22 cellular contexts compared by ENCODE assay signal in genomic region chr14:37569729-37570128, GRCh38. TPM values are rescaled to one million over a fixed set of nuclear protein-coding genes. Genes with fewer than 3 reads are reported as not detected.
DNase-seq lines count a peak whose midpoint lies in the region; ATAC-seq, FAIRE-seq and TF ChIP-seq lines count a peak whose summit lies in the region.
"Had no signal": no experiment of that assay in that cellular context is flagged by ENCODE, and none has a peak within 500 bp of the region (broad histone marks: within the 10 kb centered on the region; RNA-seq: fewer than 3 reads in every experiment).

No MANE protein-coding gene starts in this region.

- POLR2A ChIA-PET in HepG2 (lab: Yijun Ruan, JAX), result no interaction called here
- POLR2A ChIA-PET in A673 (lab: Charles Lee; ENCODE audit: low non-redundant PET), result no interaction called here

- CTCF ChIA-PET in HepG2 (lab: Yijun Ruan, JAX; ENCODE audit: low intra/inter-chr PET ratio, low total read pairs), result no interaction called here
- CTCF ChIA-PET in A673 (lab: Charles Lee), result no interaction called here

- BruUV-seq in HepG2 (replicated peaks; lab: Mats Ljungman, UMichigan), result no TSS peak
- no TSS peak for BruUV-seq in A673 (replicated peaks; lab: Mats Ljungman, UMichigan)

- H4K20me1 ChIP-seq in HepG2 (ENCODE audit: insufficient read depth, low read length), result no peaks in the 10 kb centered on the region

- H3K79me2 ChIP-seq in HepG2 (ENCODE audit: insufficient read depth, low read length), result no peaks in the 10 kb centered on the region

- H3K9me3 ChIP-seq in HepG2 (ENCODE audit: low read length) (no peaks in the 10 kb centered on the region), right lobe of liver (no peaks in the 10 kb centered on the region), liver (ENCODE audit: control insufficient read depth in 4 of 4, low read length in 3 of 4) (no peaks in the 10 kb centered on the region), prostate gland (no peaks in the 10 kb centered on the region), breast epithelium (no peaks in the 10 kb centered on the region), A673 (ENCODE audit: low read depth, low read length, poor library complexity, severe bottlenecking) (no peaks in the 10 kb centered on the region)
- H3K9me3 ChIP-seq: A549, Caco-2, HAP-1 had no signal

- no peak for TF ChIP-seq EP300 in HepG2 (IDR thresholded peaks at IDR 0.05; ENCODE audit: low read depth in 2 of 2, low read length in 2 of 2)
- TF ChIP-seq EP300 in HepG2 (CRISPR knock-in tag; IDR thresholded peaks at IDR 0.05; ENCODE audit: borderline replicate concordance), result no peak

- DNase-seq in HepG2 (ENCODE audit: low spot score) (no peak), right lobe of liver (no peak), prostate gland (ENCODE audit: low spot score) (no peak), breast epithelium (ENCODE audit: low spot score in 2 of 2) (no peak), A673 (ENCODE audit: low spot score) (no peak)
- DNase-seq: 8988T; C1 segment of cervical spinal cord; Caco-2; CD4-positive, CD25-positive, alpha-beta regulatory T cell; CD8-positive, alpha-beta T cell; DMS153; DND-41; HFFc6 had no signal

- no peak for TF ChIP-seq RAD21 in HepG2 (CRISPR knock-in tag; IDR thresholded peaks at IDR 0.05)
- no peak for TF ChIP-seq RAD21 in liver (IDR thresholded peaks at IDR 0.05)

- 93% methylated on average over 7 of the region's 7 CpGs for WGBS in HepG2 (ENCODE audit: low lambda C conversion rate)
- 80% methylated on average over 7 of the region's 7 CpGs for WGBS in right lobe of liver (ENCODE audit: insufficient coverage, low coverage, low lambda C conversion rate, missing lambda C conversion rate)
- WGBS in liver, result 88% methylated on average over 7 of the region's 7 CpGs
- WGBS in prostate gland, result 94% methylated on average over 7 of the region's 7 CpGs

- in situ Hi-C loops in HepG2 (cut with HindIII; ENCODE audit: extremely low pct_ligation_motif_present, low pct_unique_long_range_greater_than_20kb), result loop anchor here (5.0 kb wide), 1 partner anchor 317 kb away; no protein-coding TSS in a partner anchor

- intact Hi-C loops in HepG2 (cut with micrococcal nuclease; ENCODE audit: unreplicated experiment) (loop anchor here (5.0 kb wide), 1 partner anchor 102 kb away; no protein-coding TSS in a partner anchor), right lobe of liver (cut with DNase I) (no loop called here), prostate gland (cut with DNase I) (no loop called here), breast epithelium (cut with DNase I; ENCODE audit: low total_unique reads) (no loop called here), A673 (cut with micrococcal nuclease; ENCODE audit: unreplicated experiment) (no loop called here)

- no peaks in the 10 kb centered on the region for H3K36me3 ChIP-seq in HepG2 (replicated peaks in 1 of 2; ENCODE audit: control insufficient read depth in 1 of 2, insufficient read depth in 2 of 2, low read length in 2 of 2)
- H3K36me3 ChIP-seq in right lobe of liver, result no peaks in the 10 kb centered on the region
- no peaks in the 10 kb centered on the region for H3K36me3 ChIP-seq in liver (ENCODE audit: control insufficient read depth in 4 of 4, insufficient read depth in 3 of 4, low read depth in 1 of 4, low read length in 3 of 4)
- H3K36me3 ChIP-seq in prostate gland, result no peaks in the 10 kb centered on the region
- H3K36me3 ChIP-seq in breast epithelium, result no peaks in the 10 kb centered on the region
- no peaks in the 10 kb centered on the region for H3K36me3 ChIP-seq in A673 (ENCODE audit: insufficient read depth, low read length, poor library complexity, severe bottlenecking)
- H3K36me3 ChIP-seq: HAP-1 had no signal

- H3K27me3 ChIP-seq in HepG2 (ENCODE audit: control insufficient read depth in 1 of 2, insufficient read depth in 2 of 2, low read length in 2 of 2) (no peaks in the 10 kb centered on the region), right lobe of liver (no peaks in the 10 kb centered on the region), liver (ENCODE audit: control insufficient read depth in 4 of 4, insufficient read depth in 4 of 4, low read length in 3 of 4) (no peaks in the 10 kb centered on the region), prostate gland (replicated peaks; ENCODE audit: insufficient read depth) (no peaks in the 10 kb centered on the region), breast epithelium (no peaks in the 10 kb centered on the region), A673 (replicated peaks; ENCODE audit: insufficient read depth, low read depth, low read length, poor library complexity) (no peaks in the 10 kb centered on the region)

- H3K9ac ChIP-seq in HepG2 (ENCODE audit: insufficient read depth, low read depth, low read length), result no peak overlapping the region
- no peak overlapping the region for H3K9ac ChIP-seq in liver (ENCODE audit: low read depth in 1 of 2, low read length in 2 of 2)

- TF ChIP-seq CTCF in HepG2 (CRISPR knock-in tag; IDR thresholded peaks at IDR 0.05), result no peak
- TF ChIP-seq CTCF in right lobe of liver (IDR thresholded peaks at IDR 0.05), result no peak
- TF ChIP-seq CTCF in liver (IDR thresholded peaks at IDR 0.05; ENCODE audit: low read depth, low read length, missing input control), result no peak
- no peak for TF ChIP-seq CTCF in prostate gland (IDR thresholded peaks at IDR 0.05)
- TF ChIP-seq CTCF in breast epithelium (IDR thresholded peaks at IDR 0.05), result no peak
- TF ChIP-seq CTCF in A673 (conservative IDR thresholded peaks at IDR 0.05; ENCODE audit: low read depth, low read length), result no peak

- H3K27ac ChIP-seq in HepG2 (ENCODE audit: extremely low read length, insufficient read depth, low read length), result no peak overlapping the region
- no peak overlapping the region for H3K27ac ChIP-seq in right lobe of liver
- no peak overlapping the region for H3K27ac ChIP-seq in liver (ENCODE audit: low read depth in 1 of 2, low read length in 2 of 2)
- peak overlapping the region; percentile 86 to 96 for H3K27ac ChIP-seq in prostate gland
- H3K27ac ChIP-seq in breast epithelium, result no peak overlapping the region
- H3K27ac ChIP-seq in A673 (ENCODE audit: low read depth, low read length, poor library complexity, severe bottlenecking), result no peak overlapping the region
- H3K27ac ChIP-seq: A549 had no signal

- no peak overlapping the region for H3K4me2 ChIP-seq in HepG2 (ENCODE audit: low read depth, low read length)
- H3K4me2 ChIP-seq: A549, GM23338 had no signal

- ATAC-seq in HepG2, result no peak
- ATAC-seq in right lobe of liver, result no peak
- no peak for ATAC-seq in GM19324 (IDR thresholded peaks at IDR 0.05; ENCODE audit: low FRiP score, unreplicated experiment)
- ATAC-seq: A549; CD8-positive, alpha-beta T cell; GM23338 had no signal

- no peak overlapping the region for H2AFZ ChIP-seq in HepG2 (ENCODE audit: low read length)
- H2AFZ ChIP-seq: GM23338 had no signal

- TF ChIP-seq POLR2A in HepG2 (IDR thresholded peaks at IDR 0.05; ENCODE audit: insufficient read depth in 1 of 2, low read depth in 2 of 2, low read length in 2 of 2) (no peak), right lobe of liver (IDR thresholded peaks at IDR 0.05) (no peak), prostate gland (IDR thresholded peaks at IDR 0.05) (no peak), breast epithelium (IDR thresholded peaks at IDR 0.05) (no peak)

- FAIRE-seq in HepG2 (lab: Jason Lieb, UNC), result no peak
- FAIRE-seq: A549, G401.6, GM12892, H54 had no signal

- peaks cover 14% of the 10 kb centered on the region for H3K4me1 ChIP-seq in HepG2 (ENCODE audit: insufficient read depth, low read length)
- peaks cover 0 to 18% (median 3%) of the 10 kb centered on the region in 4 donors for H3K4me1 ChIP-seq in right lobe of liver
- H3K4me1 ChIP-seq in liver (ENCODE audit: control insufficient read depth in 4 of 4, insufficient read depth in 4 of 4, low read length in 3 of 4), result peaks cover 0 to 19% (median 15%) of the 10 kb centered on the region in 4 donors
- peaks cover 3% of the 10 kb centered on the region for H3K4me1 ChIP-seq in prostate gland (replicated peaks)
- H3K4me1 ChIP-seq in breast epithelium, result no peaks in the 10 kb centered on the region
- no peaks in the 10 kb centered on the region for H3K4me1 ChIP-seq in A673 (ENCODE audit: insufficient read depth, low read length, poor library complexity, severe bottlenecking)

- H3K4me3 ChIP-seq in HepG2 (replicated peaks in 1 of 3; ENCODE audit: insufficient read depth in 1 of 3, low read depth in 2 of 3, low read length in 3 of 3), result no peak overlapping the region
- no peak overlapping the region for H3K4me3 ChIP-seq in right lobe of liver
- H3K4me3 ChIP-seq in liver (ENCODE audit: low read depth in 1 of 3, low read length in 3 of 3), result no peak overlapping the region
- H3K4me3 ChIP-seq in prostate gland, result no peak overlapping the region
- H3K4me3 ChIP-seq in breast epithelium, result no peak overlapping the region
- no peak overlapping the region for H3K4me3 ChIP-seq in A673 (ENCODE audit: low read depth, low read length, poor library complexity, severe bottlenecking)
- H3K4me3 ChIP-seq: A549, GM23338, HAP-1 had no signal

RNA-seq across cellular contexts. Expression of gene FOXA1, which starts 25.3 kb away (rescaled TPM):
- total RNA-seq in HepG2 (2016; rRNA removed; fragmentation: Illumina TruSeq; extraction: Trizol) (58.1 and 58.6 TPM in 2 replicates), right lobe of liver (10 to 100 TPM; 29.8 to 35.5 (median 32.5) TPM), liver (10 to 100 TPM in 1 of 2 donors, 1 to 10 TPM in 1; 8.0 to 37.5 TPM), prostate gland (100 to 1,000 TPM; 186 to 656 TPM), breast epithelium (10 to 100 TPM in 2 of 3 donors, under 1 TPM in 1; 0.32 to 80.6 (median 74.4) TPM), A673 (2021) (4.3 and 7.5 TPM in 2 replicates)
- total RNA-seq in HepG2 (2016; cell fraction: cytosol; rRNA removed; fragmentation: Illumina TruSeq; extraction: Trizol; ENCODE audit: low read depth), result 14.5 and 16.1 TPM in 2 replicates
- total RNA-seq in HepG2 (2016; cell fraction: insoluble cytoplasmic fraction; rRNA removed; fragmentation: Illumina TruSeq; extraction: Trizol), result 51.7 and 53.7 TPM in 2 replicates
- total RNA-seq in HepG2 (2016; cell fraction: membrane; rRNA removed; fragmentation: Illumina TruSeq; extraction: Trizol), result 58.2 and 61.8 TPM in 2 replicates
- total RNA-seq in HepG2 (2016; cell fraction: nucleus; rRNA removed; fragmentation: Illumina TruSeq; extraction: Trizol), result 59.1 and 60.1 TPM in 2 replicates
- polyA plus RNA-seq in HepG2 (2011; rRNA removed) (43.4 and 47.6 TPM in 2 replicates), liver (10 to 100 TPM; 13.0 to 19.2 TPM)
- 41.8 and 44.7 TPM in 2 replicates for polyA plus RNA-seq in HepG2 (2011; cell fraction: cytosol; rRNA removed)
- 54.5 and 66.1 TPM in 2 replicates for polyA plus RNA-seq in HepG2 (2011; cell fraction: nucleus; rRNA removed)
- 32.0 and 32.4 TPM in 2 replicates for polyA plus RNA-seq in HepG2 (2012)
- polyA plus RNA-seq in HepG2 (2016; cell fraction: cytosol; fragmentation: Illumina TruSeq; extraction: Trizol; ENCODE audit: low read depth), result 9.3 and 9.9 TPM in 2 replicates
- polyA plus RNA-seq in HepG2 (2016; cell fraction: insoluble cytoplasmic fraction; fragmentation: Illumina TruSeq; extraction: Trizol; ENCODE audit: low read depth), result 93.1 and 102 TPM in 2 replicates
- polyA plus RNA-seq in HepG2 (2016; cell fraction: membrane; fragmentation: Illumina TruSeq; extraction: Trizol; ENCODE audit: low read depth), result 37.3 and 39.0 TPM in 2 replicates
- polyA plus RNA-seq in HepG2 (2016; cell fraction: nucleus; fragmentation: Illumina TruSeq; extraction: Trizol; ENCODE audit: insufficient read depth, low read depth), result 98.8 and 112 TPM in 2 replicates
- polyA minus RNA-seq in HepG2 (2011; rRNA and poly(A)+ RNA removed; ENCODE audit: low replicate concordance), result 4.0 and 60.9 TPM in 2 replicates
- 54.0 and 57.6 TPM in 2 replicates for polyA minus RNA-seq in HepG2 (2011; cell fraction: cytosol; rRNA and poly(A)+ RNA removed)
- polyA minus RNA-seq in HepG2 (2011; cell fraction: nucleus; rRNA and poly(A)+ RNA removed), result 76.0 and 85.0 TPM in 2 replicates
- total RNA-seq: CD8-positive, alpha-beta T cell; GM23338 had no signal
- polyA plus RNA-seq: CD4-positive, CD25-positive, alpha-beta regulatory T cell; GM23338 had no signal

RNA-seq across cellular contexts. Expression of gene TTC6, which starts 25.7 kb away (rescaled TPM):
- total RNA-seq in HepG2 (2016; rRNA removed; fragmentation: Illumina TruSeq; extraction: Trizol), result 13.2 and 27.4 TPM in 2 replicates
- 21.5 and 24.0 TPM in 2 replicates for total RNA-seq in HepG2 (2016; cell fraction: cytosol; rRNA removed; fragmentation: Illumina TruSeq; extraction: Trizol; ENCODE audit: low read depth)
- total RNA-seq in HepG2 (2016; cell fraction: insoluble cytoplasmic fraction; rRNA removed; fragmentation: Illumina TruSeq; extraction: Trizol), result 11.2 and 26.5 TPM in 2 replicates
- total RNA-seq in HepG2 (2016; cell fraction: membrane; rRNA removed; fragmentation: Illumina TruSeq; extraction: Trizol), result 16.2 and 16.4 TPM in 2 replicates
- 87.8 and 88.1 TPM in 2 replicates for total RNA-seq in HepG2 (2016; cell fraction: nucleus; rRNA removed; fragmentation: Illumina TruSeq; extraction: Trizol)
- 8.6 and 9.3 TPM in 2 replicates for polyA plus RNA-seq in HepG2 (2011; rRNA removed)
- polyA plus RNA-seq in HepG2 (2011; cell fraction: cytosol; rRNA removed), result 2.6 and 3.9 TPM in 2 replicates
- polyA plus RNA-seq in HepG2 (2011; cell fraction: nucleus; rRNA removed), result 28.3 and 28.6 TPM in 2 replicates
- 7.9 and 8.5 TPM in 2 replicates for polyA plus RNA-seq in HepG2 (2012)
- 3.5 and 4.5 TPM in 2 replicates for polyA plus RNA-seq in HepG2 (2016; cell fraction: cytosol; fragmentation: Illumina TruSeq; extraction: Trizol; ENCODE audit: low read depth)
- polyA plus RNA-seq in HepG2 (2016; cell fraction: insoluble cytoplasmic fraction; fragmentation: Illumina TruSeq; extraction: Trizol; ENCODE audit: low read depth), result 5.4 and 8.4 TPM in 2 replicates
- 4.9 and 5.2 TPM in 2 replicates for polyA plus RNA-seq in HepG2 (2016; cell fraction: membrane; fragmentation: Illumina TruSeq; extraction: Trizol; ENCODE audit: low read depth)
- 52.2 and 52.8 TPM in 2 replicates for polyA plus RNA-seq in HepG2 (2016; cell fraction: nucleus; fragmentation: Illumina TruSeq; extraction: Trizol; ENCODE audit: insufficient read depth, low read depth)
- 0.61 and 8.5 TPM in 2 replicates for polyA minus RNA-seq in HepG2 (2011; rRNA and poly(A)+ RNA removed; ENCODE audit: low replicate concordance)
- polyA minus RNA-seq in HepG2 (2011; cell fraction: cytosol; rRNA and poly(A)+ RNA removed), result 4.9 and 5.1 TPM in 2 replicates
- 136 TPM in 2 replicates for polyA minus RNA-seq in HepG2 (2011; cell fraction: nucleus; rRNA and poly(A)+ RNA removed)
- 10 to 100 TPM in 1 of 6 experiments, 1 to 10 TPM in 5; 3.7 to 10.4 (median 4.6) TPM for total RNA-seq in right lobe of liver
- total RNA-seq in liver, result 10 to 100 TPM in 1 of 2 donors, 1 to 10 TPM in 1; 2.0 to 21.7 TPM
- 1 to 10 TPM in 1 of 2 donors, under 1 TPM in 1; 0.74 to 5.2 TPM for polyA plus RNA-seq in liver
- total RNA-seq in prostate gland, result 10 to 100 TPM; 88.2 to 89.8 TPM
- 10 to 100 TPM in 2 of 3 donors, not detected in 1; 74.7 to 78.6 TPM for total RNA-seq in breast epithelium
- total RNA-seq in A673 (2021), result 0.11 and 0.35 TPM in 2 replicates
- total RNA-seq: CD4-positive, CD25-positive, alpha-beta regulatory T cell; CD8-positive, alpha-beta T cell; GM23338 had no signal
- polyA plus RNA-seq: BJ; CD4-positive, CD25-positive, alpha-beta regulatory T cell had no signal

Comparison
In these comparisons a context has a peak if more than half of its experiments do, and no peak if none do; other contexts are left out.
1. H3K27ac ChIP-seq: peak in prostate gland (2 of 2); none in HepG2 (single experiment), right lobe of liver (0 of 3), liver (0 of 2), breast epithelium (0 of 2) and A673 (single experiment).